Comparison of ENCODE assay signal across 1 cellular context in the genomic region with DNA sequence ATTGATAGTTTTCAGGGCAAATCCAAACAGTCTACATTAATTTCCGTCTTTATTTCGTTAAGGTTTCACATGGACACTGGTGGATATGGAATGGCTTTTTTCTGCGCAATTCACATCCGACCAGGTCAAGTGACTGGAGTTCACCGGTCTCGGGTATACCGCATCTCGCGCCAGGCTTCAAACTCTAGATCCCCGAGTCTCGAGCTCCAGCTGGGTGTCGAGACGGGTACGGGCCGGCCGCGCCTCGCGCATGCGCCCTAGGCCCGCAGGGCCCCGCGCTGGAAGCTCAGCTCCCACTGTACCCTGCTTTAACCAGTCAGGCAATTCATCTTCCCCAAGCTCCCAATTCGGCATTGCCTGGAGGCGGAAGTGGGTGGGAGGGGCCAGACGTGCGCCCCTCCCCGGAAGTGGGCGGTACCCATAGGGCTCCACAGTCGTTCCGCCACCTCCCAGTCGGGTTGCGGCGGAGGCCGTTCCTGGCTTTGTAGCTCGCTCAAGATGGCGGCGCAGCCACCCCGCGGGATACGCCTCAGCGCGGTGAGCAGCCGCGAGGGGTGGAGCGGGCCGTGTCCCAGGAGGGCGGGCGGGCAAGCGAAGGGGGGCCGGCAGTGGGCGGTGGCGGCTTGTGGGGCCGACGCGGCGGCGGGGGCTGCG.
TF ChIP-seq lines count a peak whose summit lies in the region.

A gene with protein sequence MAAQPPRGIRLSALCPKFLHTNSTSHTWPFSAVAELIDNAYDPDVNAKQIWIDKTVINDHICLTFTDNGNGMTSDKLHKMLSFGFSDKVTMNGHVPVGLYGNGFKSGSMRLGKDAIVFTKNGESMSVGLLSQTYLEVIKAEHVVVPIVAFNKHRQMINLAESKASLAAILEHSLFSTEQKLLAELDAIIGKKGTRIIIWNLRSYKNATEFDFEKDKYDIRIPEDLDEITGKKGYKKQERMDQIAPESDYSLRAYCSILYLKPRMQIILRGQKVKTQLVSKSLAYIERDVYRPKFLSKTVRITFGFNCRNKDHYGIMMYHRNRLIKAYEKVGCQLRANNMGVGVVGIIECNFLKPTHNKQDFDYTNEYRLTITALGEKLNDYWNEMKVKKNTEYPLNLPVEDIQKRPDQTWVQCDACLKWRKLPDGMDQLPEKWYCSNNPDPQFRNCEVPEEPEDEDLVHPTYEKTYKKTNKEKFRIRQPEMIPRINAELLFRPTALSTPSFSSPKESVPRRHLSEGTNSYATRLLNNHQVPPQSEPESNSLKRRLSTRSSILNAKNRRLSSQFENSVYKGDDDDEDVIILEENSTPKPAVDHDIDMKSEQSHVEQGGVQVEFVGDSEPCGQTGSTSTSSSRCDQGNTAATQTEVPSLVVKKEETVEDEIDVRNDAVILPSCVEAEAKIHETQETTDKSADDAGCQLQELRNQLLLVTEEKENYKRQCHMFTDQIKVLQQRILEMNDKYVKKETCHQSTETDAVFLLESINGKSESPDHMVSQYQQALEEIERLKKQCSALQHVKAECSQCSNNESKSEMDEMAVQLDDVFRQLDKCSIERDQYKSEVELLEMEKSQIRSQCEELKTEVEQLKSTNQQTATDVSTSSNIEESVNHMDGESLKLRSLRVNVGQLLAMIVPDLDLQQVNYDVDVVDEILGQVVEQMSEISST (plus strand): TSS at position 431 of the 654 bp plus-strand sequence. CDS start 68 bp downstream, at position 499.

TF ChIP-seq in GM12878, 131 proteins besides CTCF, POLR2A, EP300 and RAD21 (continued from another document):
- TF ChIP-seq, protein P1, sequence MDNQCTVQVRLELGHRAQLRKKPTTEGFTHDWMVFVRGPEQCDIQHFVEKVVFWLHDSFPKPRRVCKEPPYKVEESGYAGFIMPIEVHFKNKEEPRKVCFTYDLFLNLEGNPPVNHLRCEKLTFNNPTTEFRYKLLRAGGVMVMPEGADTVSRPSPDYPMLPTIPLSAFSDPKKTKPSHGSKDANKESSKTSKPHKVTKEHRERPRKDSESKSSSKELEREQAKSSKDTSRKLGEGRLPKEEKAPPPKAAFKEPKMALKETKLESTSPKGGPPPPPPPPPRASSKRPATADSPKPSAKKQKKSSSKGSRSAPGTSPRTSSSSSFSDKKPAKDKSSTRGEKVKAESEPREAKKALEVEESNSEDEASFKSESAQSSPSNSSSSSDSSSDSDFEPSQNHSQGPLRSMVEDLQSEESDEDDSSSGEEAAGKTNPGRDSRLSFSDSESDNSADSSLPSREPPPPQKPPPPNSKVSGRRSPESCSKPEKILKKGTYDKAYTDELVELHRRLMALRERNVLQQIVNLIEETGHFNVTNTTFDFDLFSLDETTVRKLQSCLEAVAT (IDR thresholded peaks at IDR 0.05): peak; percentile 66; the same call in 1 of the 2 replicates
- no peak; the same call in 1 of the 2 replicates for TF ChIP-seq CBX5 (IDR thresholded peaks at IDR 0.05; ENCODE audit: low read depth)
- TF ChIP-seq, protein P2, sequence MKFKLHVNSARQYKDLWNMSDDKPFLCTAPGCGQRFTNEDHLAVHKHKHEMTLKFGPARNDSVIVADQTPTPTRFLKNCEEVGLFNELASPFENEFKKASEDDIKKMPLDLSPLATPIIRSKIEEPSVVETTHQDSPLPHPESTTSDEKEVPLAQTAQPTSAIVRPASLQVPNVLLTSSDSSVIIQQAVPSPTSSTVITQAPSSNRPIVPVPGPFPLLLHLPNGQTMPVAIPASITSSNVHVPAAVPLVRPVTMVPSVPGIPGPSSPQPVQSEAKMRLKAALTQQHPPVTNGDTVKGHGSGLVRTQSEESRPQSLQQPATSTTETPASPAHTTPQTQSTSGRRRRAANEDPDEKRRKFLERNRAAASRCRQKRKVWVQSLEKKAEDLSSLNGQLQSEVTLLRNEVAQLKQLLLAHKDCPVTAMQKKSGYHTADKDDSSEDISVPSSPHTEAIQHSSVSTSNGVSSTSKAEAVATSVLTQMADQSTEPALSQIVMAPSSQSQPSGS (IDR thresholded peaks at IDR 0.05; ENCODE audit: low read length): no peak
- peak; percentile 33; the same call in 1 of the 2 replicates for TF ChIP-seq TCF12 (IDR thresholded peaks at IDR 0.05; ENCODE audit: low read depth, low read length)
- peak; percentile 44; the same call in 1 of the 2 replicates for TF ChIP-seq PML (IDR thresholded peaks at IDR 0.05; ENCODE audit: low read length)
- TF ChIP-seq TCF3 (IDR thresholded peaks at IDR 0.05; ENCODE audit: borderline replicate concordance, insufficient read depth, low read depth, low read length): 0 out of 2 replicates have a peak, but pooled peaks have one; percentile 15
- TF ChIP-seq, protein P3, sequence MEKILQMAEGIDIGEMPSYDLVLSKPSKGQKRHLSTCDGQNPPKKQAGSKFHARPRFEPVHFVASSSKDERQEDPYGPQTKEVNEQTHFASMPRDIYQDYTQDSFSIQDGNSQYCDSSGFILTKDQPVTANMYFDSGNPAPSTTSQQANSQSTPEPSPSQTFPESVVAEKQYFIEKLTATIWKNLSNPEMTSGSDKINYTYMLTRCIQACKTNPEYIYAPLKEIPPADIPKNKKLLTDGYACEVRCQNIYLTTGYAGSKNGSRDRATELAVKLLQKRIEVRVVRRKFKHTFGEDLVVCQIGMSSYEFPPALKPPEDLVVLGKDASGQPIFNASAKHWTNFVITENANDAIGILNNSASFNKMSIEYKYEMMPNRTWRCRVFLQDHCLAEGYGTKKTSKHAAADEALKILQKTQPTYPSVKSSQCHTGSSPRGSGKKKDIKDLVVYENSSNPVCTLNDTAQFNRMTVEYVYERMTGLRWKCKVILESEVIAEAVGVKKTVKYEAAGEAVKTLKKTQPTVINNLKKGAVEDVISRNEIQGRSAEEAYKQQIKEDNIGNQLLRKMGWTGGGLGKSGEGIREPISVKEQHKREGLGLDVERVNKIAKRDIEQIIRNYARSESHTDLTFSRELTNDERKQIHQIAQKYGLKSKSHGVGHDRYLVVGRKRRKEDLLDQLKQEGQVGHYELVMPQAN (conservative IDR thresholded peaks at IDR 0.05): peak; percentile 58; the same call in 1 of the 2 replicates
- TF ChIP-seq POLR2AphosphoS5 (IDR thresholded peaks at IDR 0.05; ENCODE audit: low read length): peak; percentile 88
- TF ChIP-seq YBX1 (IDR thresholded peaks at IDR 0.05): no peak
- TF ChIP-seq FOXK2 (IDR thresholded peaks at IDR 0.05): no peak
- peak; percentile 61 for TF ChIP-seq NRF1 (conservative IDR thresholded peaks at IDR 0.05; ENCODE audit: low read depth, low read length)
- TF ChIP-seq ZBED1 (IDR thresholded peaks at IDR 0.05; ENCODE audit: borderline replicate concordance): 0 out of 2 replicates have a peak, but pooled peaks have one; percentile 34
- TF ChIP-seq, protein P4, sequence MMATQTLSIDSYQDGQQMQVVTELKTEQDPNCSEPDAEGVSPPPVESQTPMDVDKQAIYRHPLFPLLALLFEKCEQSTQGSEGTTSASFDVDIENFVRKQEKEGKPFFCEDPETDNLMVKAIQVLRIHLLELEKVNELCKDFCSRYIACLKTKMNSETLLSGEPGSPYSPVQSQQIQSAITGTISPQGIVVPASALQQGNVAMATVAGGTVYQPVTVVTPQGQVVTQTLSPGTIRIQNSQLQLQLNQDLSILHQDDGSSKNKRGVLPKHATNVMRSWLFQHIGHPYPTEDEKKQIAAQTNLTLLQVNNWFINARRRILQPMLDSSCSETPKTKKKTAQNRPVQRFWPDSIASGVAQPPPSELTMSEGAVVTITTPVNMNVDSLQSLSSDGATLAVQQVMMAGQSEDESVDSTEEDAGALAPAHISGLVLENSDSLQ (IDR thresholded peaks at IDR 0.05): peak; percentile 89
- TF ChIP-seq PAX8 (IDR thresholded peaks at IDR 0.05): no peak
- TF ChIP-seq GABPA (IDR thresholded peaks at IDR 0.05; ENCODE audit: low read depth): peak; percentile 83
- TF ChIP-seq PAX5 (IDR thresholded peaks at IDR 0.05; ENCODE audit: borderline replicate concordance, low read depth, low read length): peak; percentile 43; the same call in 1 of the 2 replicates
- TF ChIP-seq, protein P5, sequence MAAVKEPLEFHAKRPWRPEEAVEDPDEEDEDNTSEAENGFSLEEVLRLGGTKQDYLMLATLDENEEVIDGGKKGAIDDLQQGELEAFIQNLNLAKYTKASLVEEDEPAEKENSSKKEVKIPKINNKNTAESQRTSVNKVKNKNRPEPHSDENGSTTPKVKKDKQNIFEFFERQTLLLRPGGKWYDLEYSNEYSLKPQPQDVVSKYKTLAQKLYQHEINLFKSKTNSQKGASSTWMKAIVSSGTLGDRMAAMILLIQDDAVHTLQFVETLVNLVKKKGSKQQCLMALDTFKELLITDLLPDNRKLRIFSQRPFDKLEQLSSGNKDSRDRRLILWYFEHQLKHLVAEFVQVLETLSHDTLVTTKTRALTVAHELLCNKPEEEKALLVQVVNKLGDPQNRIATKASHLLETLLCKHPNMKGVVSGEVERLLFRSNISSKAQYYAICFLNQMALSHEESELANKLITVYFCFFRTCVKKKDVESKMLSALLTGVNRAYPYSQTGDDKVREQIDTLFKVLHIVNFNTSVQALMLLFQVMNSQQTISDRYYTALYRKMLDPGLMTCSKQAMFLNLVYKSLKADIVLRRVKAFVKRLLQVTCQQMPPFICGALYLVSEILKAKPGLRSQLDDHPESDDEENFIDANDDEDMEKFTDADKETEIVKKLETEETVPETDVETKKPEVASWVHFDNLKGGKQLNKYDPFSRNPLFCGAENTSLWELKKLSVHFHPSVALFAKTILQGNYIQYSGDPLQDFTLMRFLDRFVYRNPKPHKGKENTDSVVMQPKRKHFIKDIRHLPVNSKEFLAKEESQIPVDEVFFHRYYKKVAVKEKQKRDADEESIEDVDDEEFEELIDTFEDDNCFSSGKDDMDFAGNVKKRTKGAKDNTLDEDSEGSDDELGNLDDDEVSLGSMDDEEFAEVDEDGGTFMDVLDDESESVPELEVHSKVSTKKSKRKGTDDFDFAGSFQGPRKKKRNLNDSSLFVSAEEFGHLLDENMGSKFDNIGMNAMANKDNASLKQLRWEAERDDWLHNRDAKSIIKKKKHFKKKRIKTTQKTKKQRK (IDR thresholded peaks at IDR 0.05; ENCODE audit: low read depth, low read length): no peak
- peak; percentile 70; the same call in 1 of the 2 replicates for TF ChIP-seq RUNX3 (IDR thresholded peaks at IDR 0.05; ENCODE audit: low read length)
- TF ChIP-seq MEF2A (IDR thresholded peaks at IDR 0.05; ENCODE audit: insufficient read depth, low read depth, low read length): no peak
